22 cellular contexts compared by ENCODE assay signal in the genomic region with DNA sequence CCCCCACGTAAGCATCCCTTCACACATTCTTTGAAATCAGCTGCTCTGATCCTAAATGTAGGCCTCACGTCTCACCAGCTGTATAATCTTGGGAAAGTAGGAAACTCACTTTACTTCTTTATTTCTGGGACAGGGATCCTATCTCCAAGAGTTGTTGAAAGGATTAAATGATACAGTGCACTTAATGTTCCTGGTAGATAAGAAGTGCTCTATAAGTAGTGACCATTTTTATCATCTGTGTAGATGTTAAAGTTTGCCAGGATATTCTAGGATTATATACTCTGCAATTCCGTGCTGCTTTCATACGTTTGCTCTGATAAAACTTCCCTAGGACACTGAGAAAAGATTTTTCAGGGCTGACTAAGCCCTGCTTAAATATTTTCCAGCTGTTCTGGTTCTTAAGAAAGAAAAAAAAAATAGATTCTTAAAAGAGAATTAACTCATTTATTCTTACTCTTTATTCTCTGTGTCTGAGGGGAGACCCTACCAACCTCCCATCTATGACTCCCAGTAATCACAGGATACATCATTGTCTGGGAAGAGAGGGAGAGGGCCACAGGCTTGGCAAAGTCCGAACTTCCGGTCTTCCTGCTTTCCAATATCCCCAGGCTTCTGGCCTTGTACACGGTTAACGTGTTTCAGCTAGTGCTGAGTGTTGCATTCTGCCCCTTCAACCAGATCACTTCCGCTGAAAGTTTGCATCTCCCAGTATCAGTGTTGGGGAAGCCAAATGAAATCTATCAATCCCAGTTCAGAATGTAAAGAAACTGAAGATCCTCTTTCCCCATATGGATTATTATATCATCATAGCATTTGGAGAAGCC.
DNase-seq lines count a peak whose midpoint lies in the region; ATAC-seq and TF ChIP-seq lines count a peak whose summit lies in the region.
"Had no signal": no experiment of that assay in that cellular context is flagged by ENCODE, and none has a peak within 500 bp of the region (broad histone marks: within the 10 kb centered on the region; RNA-seq: fewer than 3 reads in every experiment).

No MANE protein-coding gene starts in this region.

- DNase-seq in AG09309 (ENCODE audit: low read depth) (peak; percentile 39), HFFc6 (no peak), astrocyte of the spinal cord (ENCODE audit: low read depth, low spot score) (peak; percentile 9), hepatocyte (ENCODE audit: low spot score) (peak; percentile 35), tibial artery (no peak), NCI-H2171 treated with DMSO at 0.1 percent for 48 hours (lab: John Stamatoyannopoulos, UW) (no peak)
- DNase-seq: activated CD4-positive, alpha-beta T cell treated with anti-CD3 and anti-CD28 coated beads, Interleukin-2, amount 50 U/mL, for 1 hour; activated naive CD4-positive, alpha-beta T cell treated with anti-CD3 and anti-CD28 coated beads, Interleukin-2, amount 10 ng/mL, durations not matched to agents 7 days and 5 days; anterior cingulate cortex; C1 segment of cervical spinal cord; left colon; naive thymus-derived CD4-positive, alpha-beta T cell; NCI-H1694 treated with DMSO at 0.1 percent for 48 hours; NCI-H526 had no signal

- no peaks in the 10 kb centered on the region; the same call in 1 of the 2 replicates for H3K27me3 Mint-ChIP-seq in HFFc6 (ENCODE audit: insufficient read depth)
- H3K27me3 Mint-ChIP-seq: activated naive CD4-positive, alpha-beta T cell treated with anti-CD3 and anti-CD28 coated beads, Interleukin-2, amount 10 ng/mL, durations not matched to agents 7 days and 5 days; central memory CD8-positive, alpha-beta T cell; naive thymus-derived CD4-positive, alpha-beta T cell had no signal

- TF ChIP-seq CTCF in AG09309 (IDR thresholded peaks at IDR 0.05; ENCODE audit: control insufficient read depth, insufficient read depth, low read depth, low read length, missing control alignments) (no peak), HFFc6 (IDR thresholded peaks at IDR 0.05) (no peak), astrocyte of the spinal cord (IDR thresholded peaks at IDR 0.05; ENCODE audit: low read depth, low read length) (no peak), hepatocyte (IDR thresholded peaks at IDR 0.05; ENCODE audit: poor library complexity) (no peak), tibial artery (IDR thresholded peaks at IDR 0.05) (no peak)

- no peaks in the 10 kb centered on the region for H4K20me1 ChIP-seq in hepatocyte (ENCODE audit: insufficient read depth, poor library complexity, severe bottlenecking)

- no peaks in the 10 kb centered on the region for H3K79me2 ChIP-seq in hepatocyte

- peak overlapping the region; percentile 83; the same call in 1 of the 2 replicates for H3K27ac Mint-ChIP-seq in HFFc6
- H3K27ac Mint-ChIP-seq: activated naive CD4-positive, alpha-beta T cell treated with anti-CD3 and anti-CD28 coated beads, Interleukin-2, amount 10 ng/mL, durations not matched to agents 7 days and 5 days; naive thymus-derived CD4-positive, alpha-beta T cell; stimulated activated effector memory CD8-positive, alpha-beta T cell treated with anti-CD3 and anti-CD28 coated beads, Interleukin-12 subunit alpha, Interleukin-12 subunit beta, amount 100 ng/mL, for 72 hours had no signal

- H3K4me1 ChIP-seq in hepatocyte (ENCODE audit: insufficient read depth) (peaks cover 9% of the 10 kb centered on the region), tibial artery (peaks cover 0 to 7% (median 2%) of the 10 kb centered on the region in 4 donors)
- H3K4me1 ChIP-seq: A549 had no signal

- H2AFZ ChIP-seq in hepatocyte: no peak overlapping the region

- ATAC-seq in HG03025 (IDR thresholded peaks at IDR 0.05; ENCODE audit: low FRiP score, unreplicated experiment): no peak
- no peak for ATAC-seq in HG03432 (IDR thresholded peaks at IDR 0.05; ENCODE audit: unreplicated experiment)
- ATAC-seq: A549; left colon; naive thymus-derived CD4-positive, alpha-beta T cell; Panc1; stimulated activated effector memory CD8-positive, alpha-beta T cell treated with anti-CD3 and anti-CD28 coated beads, Interleukin-12 subunit alpha, Interleukin-12 subunit beta, amount 100 ng/mL, for 72 hours had no signal

- H3K4me2 ChIP-seq in hepatocyte: no peak overlapping the region
- H3K4me2 ChIP-seq: A549, KMS-11 had no signal

- 0 out of 2 replicates have a peak, but pooled peaks cover 4% of the 10 kb centered on the region for H3K36me3 Mint-ChIP-seq in HFFc6 (ENCODE audit: low read depth)
- H3K36me3 Mint-ChIP-seq: activated naive CD4-positive, alpha-beta T cell treated with anti-CD3 and anti-CD28 coated beads, Interleukin-2, amount 10 ng/mL, durations not matched to agents 7 days and 5 days; stimulated activated effector memory CD8-positive, alpha-beta T cell treated with anti-CD3 and anti-CD28 coated beads, Interleukin-12 subunit alpha, Interleukin-12 subunit beta, amount 100 ng/mL, for 72 hours had no signal

- H3K27ac ChIP-seq in hepatocyte (peak overlapping the region; percentile 65), tibial artery (peak overlapping the region in 1 of 2 donors; percentile 25)
- H3K27ac ChIP-seq: A549, KMS-11, VCaP had no signal

- intact Hi-C loops in tibial artery (cut with DNase I; ENCODE audit: low total_unique reads): no loop called here

- H3K9me3 ChIP-seq in hepatocyte (ENCODE audit: low read depth) (no peaks in the 10 kb centered on the region), tibial artery (no peaks in the 10 kb centered on the region)
- H3K9me3 ChIP-seq: A549 had no signal

- H3K36me3 ChIP-seq in hepatocyte (replicated peaks; ENCODE audit: insufficient read depth, low read depth) (no peaks in the 10 kb centered on the region), tibial artery (no peaks in the 10 kb centered on the region)

- in situ Hi-C loops in astrocyte of the spinal cord (cut with HindIII; ENCODE audit: low sequenced_read_pairs): no loop called here

- peak overlapping the region; percentile 20; the same call in 1 of the 2 replicates for H3K4me3 Mint-ChIP-seq in HFFc6
- H3K4me3 Mint-ChIP-seq: activated naive CD4-positive, alpha-beta T cell treated with anti-CD3 and anti-CD28 coated beads, Interleukin-2, amount 10 ng/mL, durations not matched to agents 7 days and 5 days; central memory CD8-positive, alpha-beta T cell; naive thymus-derived CD4-positive, alpha-beta T cell; stimulated activated effector memory CD8-positive, alpha-beta T cell treated with anti-CD3 and anti-CD28 coated beads, Interleukin-12 subunit alpha, Interleukin-12 subunit beta, amount 100 ng/mL, for 72 hours had no signal

- peaks cover 32% of the 10 kb centered on the region; the same call in 1 of the 2 replicates for H3K4me1 Mint-ChIP-seq in HFFc6 (ENCODE audit: low read depth)
- H3K4me1 Mint-ChIP-seq: activated naive CD4-positive, alpha-beta T cell treated with anti-CD3 and anti-CD28 coated beads, Interleukin-2, amount 10 ng/mL, durations not matched to agents 7 days and 5 days; central memory CD8-positive, alpha-beta T cell; naive thymus-derived CD4-positive, alpha-beta T cell; stimulated activated effector memory CD8-positive, alpha-beta T cell treated with anti-CD3 and anti-CD28 coated beads, Interleukin-12 subunit alpha, Interleukin-12 subunit beta, amount 100 ng/mL, for 72 hours had no signal

- no peak overlapping the region for H3K4me3 ChIP-seq in AG09309 (ENCODE audit: control insufficient read depth, low read depth, low read length)
- H3K4me3 ChIP-seq in astrocyte of the spinal cord (ENCODE audit: low read depth, low read length): no peak overlapping the region
- no peak overlapping the region for H3K4me3 ChIP-seq in hepatocyte
- no peak overlapping the region for H3K4me3 ChIP-seq in tibial artery
- H3K4me3 ChIP-seq: A549 had no signal

- no peaks in the 10 kb centered on the region for H3K9me2 ChIP-seq in hepatocyte (replicated peaks; ENCODE audit: insufficient read depth)

- 55% methylated on average over 9 of the region's 9 CpGs for WGBS in hepatocyte (ENCODE audit: low lambda C conversion rate, missing lambda C conversion rate)

- H3K9me3 Mint-ChIP-seq in HFFc6: peaks cover 13% of the 10 kb centered on the region; the same call in 1 of the 2 replicates

- H3K27me3 ChIP-seq in hepatocyte: no peaks in the 10 kb centered on the region
- no peaks in the 10 kb centered on the region for H3K27me3 ChIP-seq in tibial artery

Comparison
In these comparisons a context has a peak if more than half of its experiments do, and no peak if none do; other contexts are left out.
1. DNase-seq: peak in AG09309 (single experiment), astrocyte of the spinal cord (single experiment) and hepatocyte (single experiment); none in HFFc6 (single experiment), tibial artery (0 of 2) and NCI-H2171 treated with DMSO at 0.1 percent for 48 hours (single experiment).